In genomic region chr13:25886438-25887214, GRCh38 we compare ENCODE assay signal across 10 cellular contexts.
DNase-seq lines count a peak whose midpoint lies in the region; ATAC-seq, FAIRE-seq and TF ChIP-seq lines count a peak whose summit lies in the region.
"Had no signal": no experiment of that assay in that cellular context is flagged by ENCODE, and none has a peak within 500 bp of the region (broad histone marks: within the 10 kb centered on the region; RNA-seq: fewer than 3 reads in every experiment).

No MANE protein-coding gene starts in this region.

- H3K27ac Mint-ChIP-seq in natural killer cell treated with Interleukin-12 subunit alpha and Interleukin-12 subunit beta and Interleukin-15 and Interleukin-18, amount 100 ng/mL, for 72 hours, result no peak overlapping the region

- DNase-seq in DMS53 (lab: John Stamatoyannopoulos, UW) (peak; percentile 72), LHCN-M2 (ENCODE audit: low read depth) (peak; percentile 93), bronchial epithelial cell (ENCODE audit: low read depth) (peak; percentile 95), Right ventricle myocardium inferior (ENCODE audit: missing footprints) (no peak), lower leg skin (ENCODE audit: low spot score in 2 of 2) (no peak)
- no peak for DNase-seq in natural killer cell treated with Interleukin-12 subunit alpha and Interleukin-12 subunit beta and Interleukin-15 and Interleukin-18, amount 100 ng/mL, for 72 hours (ENCODE audit: low spot score)
- DNase-seq: islet precursor cell, NCI-H2171 treated with DMSO at 0.1 percent for 48 hours had no signal

- H3K36me3 ChIP-seq in bronchial epithelial cell (ENCODE audit: control insufficient read depth, insufficient read depth, low read length), result no peaks in the 10 kb centered on the region

- H3K9me3 Mint-ChIP-seq in natural killer cell treated with Interleukin-12 subunit alpha and Interleukin-12 subunit beta and Interleukin-15 and Interleukin-18, amount 100 ng/mL, for 72 hours, result no peaks in the 10 kb centered on the region

- H3K4me3 Mint-ChIP-seq in natural killer cell treated with Interleukin-12 subunit alpha and Interleukin-12 subunit beta and Interleukin-15 and Interleukin-18, amount 100 ng/mL, for 72 hours, result no peak overlapping the region

- no peak overlapping the region for H3K4me3 ChIP-seq in bronchial epithelial cell (ENCODE audit: low read depth, low read length)
- no peak overlapping the region for H3K4me3 ChIP-seq in lower leg skin (ENCODE audit: low read depth, poor library complexity, severe bottlenecking)

- no peak for FAIRE-seq in bronchial epithelial cell (lab: Jason Lieb, UNC)
- FAIRE-seq: GM19239 had no signal

- no peaks in the 10 kb centered on the region for H3K36me3 Mint-ChIP-seq in natural killer cell treated with Interleukin-12 subunit alpha and Interleukin-12 subunit beta and Interleukin-15 and Interleukin-18, amount 100 ng/mL, for 72 hours

- 88 to 89% methylated on average over 14 of the region's 14 CpGs for WGBS in lower leg skin, 2 donors

- H3K4me1 Mint-ChIP-seq in natural killer cell treated with Interleukin-12 subunit alpha and Interleukin-12 subunit beta and Interleukin-15 and Interleukin-18, amount 100 ng/mL, for 72 hours (ENCODE audit: low read depth in 2 of 2), result peaks cover 0 to 6% of the 10 kb centered on the region in 2 donors

- peaks cover 0 to 2% of the 10 kb centered on the region in 2 donors for H3K27me3 Mint-ChIP-seq in natural killer cell treated with Interleukin-12 subunit alpha and Interleukin-12 subunit beta and Interleukin-15 and Interleukin-18, amount 100 ng/mL, for 72 hours

- peaks cover 2% of the 10 kb centered on the region for H3K27me3 ChIP-seq in bronchial epithelial cell (ENCODE audit: control insufficient read depth, insufficient read depth, low read length)

- no peak for TF ChIP-seq CTCF in bronchial epithelial cell (IDR thresholded peaks at IDR 0.05; ENCODE audit: insufficient read depth, low read length, severe bottlenecking)
- TF ChIP-seq CTCF in lower leg skin (IDR thresholded peaks at IDR 0.05), result no peak

- TF ChIP-seq POLR2A in lower leg skin (IDR thresholded peaks at IDR 0.05), result no peak

- intact Hi-C loops in Right ventricle myocardium inferior (cut with DNase I) (no loop called here), lower leg skin (cut with DNase I; ENCODE audit: low total_unique reads) (no loop called here)

- ATAC-seq in natural killer cell treated with Interleukin-12 subunit alpha and Interleukin-12 subunit beta and Interleukin-15 and Interleukin-18, amount 100 ng/mL, for 72 hours, result peak; percentile 75 to 86
- ATAC-seq in HG02571 (IDR thresholded peaks at IDR 0.05; ENCODE audit: unreplicated experiment), result no peak
- no peak for ATAC-seq in Right ventricle myocardium inferior

Comparison
In these comparisons a context has a peak if more than half of its experiments do, and no peak if none do; other contexts are left out.
1. DNase-seq: peak in DMS53 (single experiment), LHCN-M2 (single experiment) and bronchial epithelial cell (single experiment); none in natural killer cell treated with Interleukin-12 subunit alpha and Interleukin-12 subunit beta and Interleukin-15 and Interleukin-18, amount 100 ng/mL, for 72 hours (single experiment), Right ventricle myocardium inferior (single experiment) and lower leg skin (0 of 2).
2. ATAC-seq: peak in natural killer cell treated with Interleukin-12 subunit alpha and Interleukin-12 subunit beta and Interleukin-15 and Interleukin-18, amount 100 ng/mL, for 72 hours (2 of 2); none in HG02571 (single experiment) and Right ventricle myocardium inferior (single experiment).